9 cellular contexts compared by ENCODE assay signal in genomic region chr10:106571216-106571954, GRCh38.
DNase-seq lines count a peak whose midpoint lies in the region; ATAC-seq, FAIRE-seq and TF ChIP-seq lines count a peak whose summit lies in the region.
"Had no signal": no experiment of that assay in that cellular context is flagged by ENCODE, and none has a peak within 500 bp of the region (broad histone marks: within the 10 kb centered on the region; RNA-seq: fewer than 3 reads in every experiment).

No MANE protein-coding gene starts in this region.

- no peaks in the 10 kb centered on the region for H3K36me3 Mint-ChIP-seq in activated T-helper 2 cell treated with anti-CD3 and anti-CD28 coated beads, Interferon-gamma antibody, Interleukin-2, Interleukin-4, amounts not matched to agents 10 μg/mL and 5 μg/mL and 100 μg/mL, durations not matched to agents 14 hours and 24 hours and 36 hours (ENCODE audit: low read depth)

- no peaks in the 10 kb centered on the region for H3K4me1 Mint-ChIP-seq in activated T-helper 2 cell treated with anti-CD3 and anti-CD28 coated beads, Interferon-gamma antibody, Interleukin-2, Interleukin-4, amounts not matched to agents 10 μg/mL and 5 μg/mL and 100 μg/mL, durations not matched to agents 14 hours and 24 hours and 36 hours (ENCODE audit: low read depth)

- H3K27me3 ChIP-seq in GM12878 (replicated peaks in 1 of 2; ENCODE audit: control insufficient read depth in 2 of 2, insufficient read depth in 2 of 2, low read length in 1 of 2) (no peaks in the 10 kb centered on the region; a peak in 2 of 4 replicates), liver (ENCODE audit: control insufficient read depth in 4 of 4, insufficient read depth in 4 of 4, low read length in 3 of 4) (no peaks in the 10 kb centered on the region)

- TF ChIP-seq RAD21 in GM12878 (IDR thresholded peaks at IDR 0.05; ENCODE audit: insufficient read depth, low read depth, low read length) (peak; percentile 45), liver (IDR thresholded peaks at IDR 0.05) (peak; percentile 77 to 83)

- ATAC-seq in GM12878 (peak; percentile 59), GM21619 (IDR thresholded peaks at IDR 0.05; ENCODE audit: unreplicated experiment) (no peak), GM21576 (IDR thresholded peaks at IDR 0.05; ENCODE audit: unreplicated experiment) (no peak)

- H3K9me3 ChIP-seq in GM12878 (replicated peaks; ENCODE audit: control insufficient read depth, insufficient read depth, low read length) (no peaks in the 10 kb centered on the region), liver (ENCODE audit: control insufficient read depth in 4 of 4, low read length in 3 of 4) (no peaks in the 10 kb centered on the region)

- intact Hi-C loops in GM12878 (cut with micrococcal nuclease; ENCODE audit: unreplicated experiment) = no loop called here
- intact Hi-C loops in activated T-helper 2 cell treated with anti-CD3 and anti-CD28 coated beads, Interferon-gamma antibody, Interleukin-2, Interleukin-4, amounts not matched to agents 10 μg/mL and 5 μg/mL and 100 μg/mL, durations not matched to agents 14 hours and 24 hours and 36 hours (cut with micrococcal nuclease) = no loop called here

- no peak overlapping the region for H3K4me3 ChIP-seq in GM12878
- no peak overlapping the region for H3K4me3 ChIP-seq in liver (ENCODE audit: low read depth in 1 of 3, low read length in 3 of 3)

- SMC1A ChIA-PET in GM12878 (lab: Charles Lee; ENCODE audit: uncharacterized antibody, unreplicated experiment) = interaction anchor here (1.6 kb wide), 1 partner anchor 176 kb away, joined by 4 read pairs; no protein-coding TSS in a partner anchor

- POLR2A ChIA-PET in GM12878 (lab: Charles Lee) = no interaction called here

- H3K4me3 Mint-ChIP-seq in activated T-helper 2 cell treated with anti-CD3 and anti-CD28 coated beads, Interferon-gamma antibody, Interleukin-2, Interleukin-4, amounts not matched to agents 10 μg/mL and 5 μg/mL and 100 μg/mL, durations not matched to agents 14 hours and 24 hours and 36 hours (ENCODE audit: low read depth) = no peak overlapping the region

- no peak for FAIRE-seq in GM12878 (lab: Jason Lieb, UNC)
- FAIRE-seq: GM18507 had no signal

- H3K79me2 ChIP-seq in GM12878 (ENCODE audit: control insufficient read depth, insufficient read depth, low read length) = no peaks in the 10 kb centered on the region

- H3K4me1 ChIP-seq in GM12878 (ENCODE audit: control insufficient read depth, insufficient read depth, low read length) (no peaks in the 10 kb centered on the region), liver (ENCODE audit: control insufficient read depth in 4 of 4, insufficient read depth in 4 of 4, low read length in 3 of 4) (peaks cover 0 to 5% (median 0%) of the 10 kb centered on the region in 4 donors)

- H3K4me2 ChIP-seq in GM12878 (ENCODE audit: control insufficient read depth, insufficient read depth) = no peak overlapping the region

- H3K27ac ChIP-seq in GM12878 (ENCODE audit: control insufficient read depth, insufficient read depth) = no peak overlapping the region
- no peak overlapping the region for H3K27ac ChIP-seq in liver (ENCODE audit: low read depth in 1 of 2, low read length in 2 of 2)

- no peak for TF ChIP-seq POLR2A in GM12878 (IDR thresholded peaks at IDR 0.05; ENCODE audit: low read depth, low read length)

- no peaks in the 10 kb centered on the region for H3K27me3 Mint-ChIP-seq in activated T-helper 2 cell treated with anti-CD3 and anti-CD28 coated beads, Interferon-gamma antibody, Interleukin-2, Interleukin-4, amounts not matched to agents 10 μg/mL and 5 μg/mL and 100 μg/mL, durations not matched to agents 14 hours and 24 hours and 36 hours (ENCODE audit: low read depth)

- H3K9me3 Mint-ChIP-seq in activated T-helper 2 cell treated with anti-CD3 and anti-CD28 coated beads, Interferon-gamma antibody, Interleukin-2, Interleukin-4, amounts not matched to agents 10 μg/mL and 5 μg/mL and 100 μg/mL, durations not matched to agents 14 hours and 24 hours and 36 hours = no peaks in the 10 kb centered on the region

- no TSS peak for BruUV-seq in GM12878 (replicated peaks; lab: Mats Ljungman, UMichigan)

- no peak overlapping the region for H3K27ac Mint-ChIP-seq in activated T-helper 2 cell treated with anti-CD3 and anti-CD28 coated beads, Interferon-gamma antibody, Interleukin-2, Interleukin-4, amounts not matched to agents 10 μg/mL and 5 μg/mL and 100 μg/mL, durations not matched to agents 14 hours and 24 hours and 36 hours

- no peaks in the 10 kb centered on the region for H4K20me1 ChIP-seq in GM12878 (ENCODE audit: control insufficient read depth, insufficient read depth)

- no peak for TF ChIP-seq EP300 in GM12878 (IDR thresholded peaks at IDR 0.05; ENCODE audit: borderline replicate concordance in 1 of 2, control insufficient read depth in 1 of 2, low read depth in 2 of 2, low read length in 2 of 2)

- TF ChIP-seq CTCF in GM12878 (IDR thresholded peaks at IDR 0.05 in 2 of 3, conservative IDR thresholded peaks at IDR 0.05 in 1 of 3; ENCODE audit: control insufficient read depth in 2 of 3, extremely low read depth in 1 of 3, insufficient read depth in 1 of 3, low read depth in 3 of 3, low read length in 3 of 3) (peak; percentile 23 to 36 (median 32); a peak in 4 of 6 replicates), liver (IDR thresholded peaks at IDR 0.05; ENCODE audit: low read depth, low read length, missing input control) (peak; percentile 41)

- peak; percentile 32 for DNase-seq in COLO829 (ENCODE audit: low spot score)
- peak; percentile 6 for DNase-seq in HuH-7 (ENCODE audit: low spot score)
- DNase-seq in GM12878 (ENCODE audit: low read depth, low spot score) = no peak
- DNase-seq in activated T-helper 2 cell treated with anti-CD3 and anti-CD28 coated beads, Interferon-gamma antibody, Interleukin-2, Interleukin-4, amounts not matched to agents 10 μg/mL and 5 μg/mL and 100 μg/mL, durations not matched to agents 14 hours and 24 hours and 36 hours (ENCODE audit: low spot score) = no peak
- no peak for DNase-seq in germinal center (ENCODE audit: low spot score)

- H2AFZ ChIP-seq in GM12878 (ENCODE audit: control insufficient read depth, low read depth, low read length) = no peak overlapping the region

- CTCF ChIA-PET in GM12878 (lab: Yijun Ruan, JAX) = interaction anchor here (0.6 to 1.3 kb wide), 6 partner anchors 9 to 1381 kb away, joined by 3 to 4 read pairs (median 3); no protein-coding TSS in a partner anchor

- RAD21 ChIA-PET in GM12878 (lab: Charles Lee; ENCODE audit: unreplicated experiment) = no interaction called here

- in situ Hi-C loops in GM12878 (cut with MboI) = no loop called here

- H3K9ac ChIP-seq in GM12878 (ENCODE audit: control insufficient read depth, insufficient read depth, low read length) (no peak overlapping the region), liver (ENCODE audit: low read depth in 1 of 2, low read length in 2 of 2) (no peak overlapping the region)

- WGBS in GM12878 (ENCODE audit: insufficient coverage, insufficient replicate concordance, low lambda C conversion rate, missing lambda C conversion rate) = 7% methylated on average over 5 of the region's 5 CpGs
- WGBS in liver = 39% methylated on average over 5 of the region's 5 CpGs

- no peaks in the 10 kb centered on the region for H3K36me3 ChIP-seq in GM12878 (ENCODE audit: control insufficient read depth in 2 of 2, insufficient read depth in 2 of 2, low read length in 1 of 2)
- no peaks in the 10 kb centered on the region for H3K36me3 ChIP-seq in liver (ENCODE audit: control insufficient read depth in 4 of 4, insufficient read depth in 3 of 4, low read depth in 1 of 4, low read length in 3 of 4)

TF ChIP-seq in GM12878, 131 proteins besides CTCF, POLR2A, EP300 and RAD21:
- no peak for TF ChIP-seq PAX5 (IDR thresholded peaks at IDR 0.05; ENCODE audit: borderline replicate concordance, low read depth, low read length)
- TF ChIP-seq, protein P1, sequence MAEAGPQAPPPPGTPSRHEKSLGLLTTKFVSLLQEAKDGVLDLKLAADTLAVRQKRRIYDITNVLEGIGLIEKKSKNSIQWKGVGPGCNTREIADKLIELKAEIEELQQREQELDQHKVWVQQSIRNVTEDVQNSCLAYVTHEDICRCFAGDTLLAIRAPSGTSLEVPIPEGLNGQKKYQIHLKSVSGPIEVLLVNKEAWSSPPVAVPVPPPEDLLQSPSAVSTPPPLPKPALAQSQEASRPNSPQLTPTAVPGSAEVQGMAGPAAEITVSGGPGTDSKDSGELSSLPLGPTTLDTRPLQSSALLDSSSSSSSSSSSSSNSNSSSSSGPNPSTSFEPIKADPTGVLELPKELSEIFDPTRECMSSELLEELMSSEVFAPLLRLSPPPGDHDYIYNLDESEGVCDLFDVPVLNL (IDR thresholded peaks at IDR 0.05; ENCODE audit: low read depth, low read length) = no peak

TF ChIP-seq in liver, 16 proteins besides CTCF, POLR2A, EP300 and RAD21:
- TF ChIP-seq ATF3 (IDR thresholded peaks at IDR 0.05) (no peak), FOXA1 (IDR thresholded peaks at IDR 0.05) (no peak), SP1 (IDR thresholded peaks at IDR 0.05) (no peak), EGR1 (IDR thresholded peaks at IDR 0.05; ENCODE audit: low read depth in 2 of 2) (no peak), RXRA (IDR thresholded peaks at IDR 0.05) (no peak), YY1 (IDR thresholded peaks at IDR 0.05) (no peak), MAX (IDR thresholded peaks at IDR 0.05) (no peak), TAF1 (conservative IDR thresholded peaks at IDR 0.05) (no peak)
TF ChIP-seq in liver: peak in this region for 0.

Comparison
In these comparisons a context has a peak if more than half of its experiments do, and no peak if none do; other contexts are left out.
1. DNase-seq: peak in COLO829 (single experiment) and HuH-7 (single experiment); none in GM12878 (single experiment), activated T-helper 2 cell treated with anti-CD3 and anti-CD28 coated beads, Interferon-gamma antibody, Interleukin-2, Interleukin-4, amounts not matched to agents 10 μg/mL and 5 μg/mL and 100 μg/mL, durations not matched to agents 14 hours and 24 hours and 36 hours (single experiment) and germinal center (single experiment).